Comparison of ENCODE assay signal across 1 cellular context in the genomic region with DNA sequence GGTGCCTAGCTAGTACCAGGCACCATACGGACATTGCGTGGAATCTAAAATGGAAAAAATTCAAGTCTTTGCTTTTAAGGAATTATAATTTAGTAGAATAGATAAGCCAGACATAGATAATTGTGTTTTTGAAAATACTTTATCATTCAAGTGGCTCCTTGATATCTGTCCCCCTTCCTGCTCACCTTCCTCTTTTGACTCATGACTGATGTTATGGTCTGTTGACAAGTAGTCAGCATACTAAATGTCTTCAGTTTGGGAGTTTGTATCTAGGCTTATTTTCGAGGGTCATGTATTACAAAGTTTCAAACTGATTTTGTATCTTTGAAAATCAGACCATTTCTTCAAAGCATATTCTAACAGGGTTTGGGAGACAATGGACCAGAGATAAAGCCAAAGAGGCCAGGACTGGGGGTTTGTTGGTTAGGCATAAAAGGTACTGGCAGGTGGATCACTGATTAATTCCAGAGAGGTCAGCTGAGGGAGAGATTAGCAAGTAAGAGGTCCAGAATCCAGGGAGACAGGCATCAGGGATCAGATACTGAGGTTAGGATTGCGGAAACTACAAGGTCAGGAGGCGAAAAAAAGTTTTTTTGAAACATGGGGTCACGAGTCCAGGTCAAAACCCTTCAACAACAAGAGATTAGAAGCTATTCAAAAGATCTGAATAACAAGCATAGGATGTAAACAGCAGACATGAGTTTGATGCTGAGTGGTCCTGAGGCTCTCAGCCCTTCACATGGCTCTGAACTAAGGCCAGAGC.
A peak's percentile ranks its signal among the peaks of the same experiment; 100 is the strongest.
TF ChIP-seq lines count a peak whose summit lies in the region.

No MANE protein-coding gene starts in this region.

TF ChIP-seq in HepG2, 621 proteins besides CTCF, POLR2A, EP300 and RAD21 (continued from another document and continues in another):
- TF ChIP-seq, protein P1, sequence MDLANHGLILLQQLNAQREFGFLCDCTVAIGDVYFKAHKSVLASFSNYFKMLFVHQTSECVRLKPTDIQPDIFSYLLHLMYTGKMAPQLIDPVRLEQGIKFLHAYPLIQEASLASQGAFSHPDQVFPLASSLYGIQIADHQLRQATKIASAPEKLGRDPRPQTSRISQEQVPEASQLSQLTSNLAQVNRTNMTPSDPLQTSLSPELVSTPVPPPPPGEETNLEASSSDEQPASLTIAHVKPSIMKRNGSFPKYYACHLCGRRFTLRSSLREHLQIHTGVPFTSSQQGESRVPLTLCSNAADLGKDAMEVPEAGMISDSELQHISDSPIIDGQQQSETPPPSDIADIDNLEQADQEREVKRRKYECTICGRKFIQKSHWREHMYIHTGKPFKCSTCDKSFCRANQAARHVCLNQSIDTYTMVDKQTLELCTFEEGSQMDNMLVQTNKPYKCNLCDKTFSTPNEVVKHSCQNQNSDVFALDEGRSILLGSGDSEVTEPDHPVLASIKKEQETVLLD (CRISPR knock-in tag; IDR thresholded peaks at IDR 0.05; ENCODE audit: low read depth): peak; percentile 56; the same call in 1 of the 2 replicates
- peak; percentile 56; the same call in 1 of the 2 replicates for TF ChIP-seq MIER2 (CRISPR knock-in tag; IDR thresholded peaks at IDR 0.05)
- peak; percentile 97 for TF ChIP-seq ISL2 (CRISPR knock-in tag; IDR thresholded peaks at IDR 0.05)
- TF ChIP-seq ZSCAN21 (CRISPR knock-in tag; IDR thresholded peaks at IDR 0.05; ENCODE audit: borderline replicate concordance): peak; percentile 70; the same call in 1 of the 2 replicates
- TF ChIP-seq BCL6 (CRISPR knock-in tag; IDR thresholded peaks at IDR 0.05): peak; percentile 85
- TF ChIP-seq MEIS2 (CRISPR knock-in tag; IDR thresholded peaks at IDR 0.05): peak; percentile 88
- peak; percentile 76 for TF ChIP-seq FOXP1 (IDR thresholded peaks at IDR 0.05)
- TF ChIP-seq FOXP1 (CRISPR knock-in tag; IDR thresholded peaks at IDR 0.05): peak; percentile 95
- TF ChIP-seq, protein P2, sequence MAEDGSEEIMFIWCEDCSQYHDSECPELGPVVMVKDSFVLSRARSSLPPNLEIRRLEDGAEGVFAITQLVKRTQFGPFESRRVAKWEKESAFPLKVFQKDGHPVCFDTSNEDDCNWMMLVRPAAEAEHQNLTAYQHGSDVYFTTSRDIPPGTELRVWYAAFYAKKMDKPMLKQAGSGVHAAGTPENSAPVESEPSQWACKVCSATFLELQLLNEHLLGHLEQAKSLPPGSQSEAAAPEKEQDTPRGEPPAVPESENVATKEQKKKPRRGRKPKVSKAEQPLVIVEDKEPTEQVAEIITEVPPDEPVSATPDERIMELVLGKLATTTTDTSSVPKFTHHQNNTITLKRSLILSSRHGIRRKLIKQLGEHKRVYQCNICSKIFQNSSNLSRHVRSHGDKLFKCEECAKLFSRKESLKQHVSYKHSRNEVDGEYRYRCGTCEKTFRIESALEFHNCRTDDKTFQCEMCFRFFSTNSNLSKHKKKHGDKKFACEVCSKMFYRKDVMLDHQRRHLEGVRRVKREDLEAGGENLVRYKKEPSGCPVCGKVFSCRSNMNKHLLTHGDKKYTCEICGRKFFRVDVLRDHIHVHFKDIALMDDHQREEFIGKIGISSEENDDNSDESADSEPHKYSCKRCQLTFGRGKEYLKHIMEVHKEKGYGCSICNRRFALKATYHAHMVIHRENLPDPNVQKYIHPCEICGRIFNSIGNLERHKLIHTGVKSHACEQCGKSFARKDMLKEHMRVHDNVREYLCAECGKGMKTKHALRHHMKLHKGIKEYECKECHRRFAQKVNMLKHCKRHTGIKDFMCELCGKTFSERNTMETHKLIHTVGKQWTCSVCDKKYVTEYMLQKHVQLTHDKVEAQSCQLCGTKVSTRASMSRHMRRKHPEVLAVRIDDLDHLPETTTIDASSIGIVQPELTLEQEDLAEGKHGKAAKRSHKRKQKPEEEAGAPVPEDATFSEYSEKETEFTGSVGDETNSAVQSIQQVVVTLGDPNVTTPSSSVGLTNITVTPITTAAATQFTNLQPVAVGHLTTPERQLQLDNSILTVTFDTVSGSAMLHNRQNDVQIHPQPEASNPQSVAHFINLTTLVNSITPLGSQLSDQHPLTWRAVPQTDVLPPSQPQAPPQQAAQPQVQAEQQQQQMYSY (CRISPR knock-in tag; IDR thresholded peaks at IDR 0.05): no peak
- TF ChIP-seq SSRP1 (CRISPR knock-in tag; IDR thresholded peaks at IDR 0.05): no peak
- peak; percentile 82; the same call in 1 of the 2 replicates for TF ChIP-seq SIX1 (CRISPR knock-in tag; IDR thresholded peaks at IDR 0.05; ENCODE audit: borderline replicate concordance)
- no peak for TF ChIP-seq JUND (CRISPR knock-in tag; IDR thresholded peaks at IDR 0.05)
- TF ChIP-seq PAX8 (CRISPR knock-in tag; IDR thresholded peaks at IDR 0.05; ENCODE audit: borderline replicate concordance): no peak
- TF ChIP-seq NR2F6 (IDR thresholded peaks at IDR 0.05): peak; percentile 100
- peak; percentile 99 for TF ChIP-seq NR2F6 (CRISPR knock-in tag; IDR thresholded peaks at IDR 0.05)
- TF ChIP-seq NFKBIZ (CRISPR knock-in tag; IDR thresholded peaks at IDR 0.05): peak; percentile 90
- TF ChIP-seq PPARG (CRISPR knock-in tag; conservative IDR thresholded peaks at IDR 0.05): peak; percentile 80
- TF ChIP-seq NR3C1 (CRISPR knock-in tag; IDR thresholded peaks at IDR 0.05): no peak
- TF ChIP-seq, protein P3, sequence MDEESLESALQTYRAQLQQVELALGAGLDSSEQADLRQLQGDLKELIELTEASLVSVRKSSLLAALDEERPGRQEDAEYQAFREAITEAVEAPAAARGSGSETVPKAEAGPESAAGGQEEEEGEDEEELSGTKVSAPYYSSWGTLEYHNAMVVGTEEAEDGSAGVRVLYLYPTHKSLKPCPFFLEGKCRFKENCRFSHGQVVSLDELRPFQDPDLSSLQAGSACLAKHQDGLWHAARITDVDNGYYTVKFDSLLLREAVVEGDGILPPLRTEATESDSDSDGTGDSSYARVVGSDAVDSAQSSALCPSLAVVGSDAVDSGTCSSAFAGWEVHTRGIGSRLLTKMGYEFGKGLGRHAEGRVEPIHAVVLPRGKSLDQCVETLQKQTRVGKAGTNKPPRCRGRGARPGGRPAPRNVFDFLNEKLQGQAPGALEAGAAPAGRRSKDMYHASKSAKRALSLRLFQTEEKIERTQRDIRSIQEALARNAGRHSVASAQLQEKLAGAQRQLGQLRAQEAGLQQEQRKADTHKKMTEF (CRISPR knock-in tag; IDR thresholded peaks at IDR 0.05): peak; percentile 85; the same call in 1 of the 2 replicates
- TF ChIP-seq, protein P4, sequence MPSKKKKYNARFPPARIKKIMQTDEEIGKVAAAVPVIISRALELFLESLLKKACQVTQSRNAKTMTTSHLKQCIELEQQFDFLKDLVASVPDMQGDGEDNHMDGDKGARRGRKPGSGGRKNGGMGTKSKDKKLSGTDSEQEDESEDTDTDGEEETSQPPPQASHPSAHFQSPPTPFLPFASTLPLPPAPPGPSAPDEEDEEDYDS (CRISPR knock-in tag; IDR thresholded peaks at IDR 0.05): peak; percentile 64; the same call in 1 of the 2 replicates
- TF ChIP-seq POLR2AphosphoS2 (IDR thresholded peaks at IDR 0.05; ENCODE audit: low read depth, low read length): no peak
- peak; percentile 78 for TF ChIP-seq FOSL2 (CRISPR knock-in tag; IDR thresholded peaks at IDR 0.05)
- no peak for TF ChIP-seq NFATC3 (CRISPR knock-in tag; IDR thresholded peaks at IDR 0.05)
- TF ChIP-seq MED8 (CRISPR knock-in tag; IDR thresholded peaks at IDR 0.05; ENCODE audit: insufficient replicate concordance): peak; percentile 55
- no peak for TF ChIP-seq GLI4 (CRISPR knock-in tag; IDR thresholded peaks at IDR 0.05; ENCODE audit: borderline replicate concordance)
- TF ChIP-seq SP5 (CRISPR knock-in tag; IDR thresholded peaks at IDR 0.05; ENCODE audit: borderline replicate concordance, low read depth): no peak
- TF ChIP-seq ZNF761 (CRISPR knock-in tag; conservative IDR thresholded peaks at IDR 0.05): no peak
- no peak for TF ChIP-seq CAMTA2 (CRISPR knock-in tag; IDR thresholded peaks at IDR 0.05; ENCODE audit: borderline replicate concordance)
- TF ChIP-seq, protein P5, sequence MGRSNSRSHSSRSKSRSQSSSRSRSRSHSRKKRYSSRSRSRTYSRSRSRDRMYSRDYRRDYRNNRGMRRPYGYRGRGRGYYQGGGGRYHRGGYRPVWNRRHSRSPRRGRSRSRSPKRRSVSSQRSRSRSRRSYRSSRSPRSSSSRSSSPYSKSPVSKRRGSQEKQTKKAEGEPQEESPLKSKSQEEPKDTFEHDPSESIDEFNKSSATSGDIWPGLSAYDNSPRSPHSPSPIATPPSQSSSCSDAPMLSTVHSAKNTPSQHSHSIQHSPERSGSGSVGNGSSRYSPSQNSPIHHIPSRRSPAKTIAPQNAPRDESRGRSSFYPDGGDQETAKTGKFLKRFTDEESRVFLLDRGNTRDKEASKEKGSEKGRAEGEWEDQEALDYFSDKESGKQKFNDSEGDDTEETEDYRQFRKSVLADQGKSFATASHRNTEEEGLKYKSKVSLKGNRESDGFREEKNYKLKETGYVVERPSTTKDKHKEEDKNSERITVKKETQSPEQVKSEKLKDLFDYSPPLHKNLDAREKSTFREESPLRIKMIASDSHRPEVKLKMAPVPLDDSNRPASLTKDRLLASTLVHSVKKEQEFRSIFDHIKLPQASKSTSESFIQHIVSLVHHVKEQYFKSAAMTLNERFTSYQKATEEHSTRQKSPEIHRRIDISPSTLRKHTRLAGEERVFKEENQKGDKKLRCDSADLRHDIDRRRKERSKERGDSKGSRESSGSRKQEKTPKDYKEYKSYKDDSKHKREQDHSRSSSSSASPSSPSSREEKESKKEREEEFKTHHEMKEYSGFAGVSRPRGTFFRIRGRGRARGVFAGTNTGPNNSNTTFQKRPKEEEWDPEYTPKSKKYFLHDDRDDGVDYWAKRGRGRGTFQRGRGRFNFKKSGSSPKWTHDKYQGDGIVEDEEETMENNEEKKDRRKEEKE (IDR thresholded peaks at IDR 0.05): no peak
- no peak for TF ChIP-seq ZNF329 (CRISPR knock-in tag; IDR thresholded peaks at IDR 0.05; ENCODE audit: low read depth)
- TF ChIP-seq ZNF589 (CRISPR knock-in tag; conservative IDR thresholded peaks at IDR 0.05): peak; percentile 66; the same call in 1 of the 2 replicates
- no peak for TF ChIP-seq SNAPC2 (CRISPR knock-in tag; IDR thresholded peaks at IDR 0.05)
- TF ChIP-seq, protein P6, sequence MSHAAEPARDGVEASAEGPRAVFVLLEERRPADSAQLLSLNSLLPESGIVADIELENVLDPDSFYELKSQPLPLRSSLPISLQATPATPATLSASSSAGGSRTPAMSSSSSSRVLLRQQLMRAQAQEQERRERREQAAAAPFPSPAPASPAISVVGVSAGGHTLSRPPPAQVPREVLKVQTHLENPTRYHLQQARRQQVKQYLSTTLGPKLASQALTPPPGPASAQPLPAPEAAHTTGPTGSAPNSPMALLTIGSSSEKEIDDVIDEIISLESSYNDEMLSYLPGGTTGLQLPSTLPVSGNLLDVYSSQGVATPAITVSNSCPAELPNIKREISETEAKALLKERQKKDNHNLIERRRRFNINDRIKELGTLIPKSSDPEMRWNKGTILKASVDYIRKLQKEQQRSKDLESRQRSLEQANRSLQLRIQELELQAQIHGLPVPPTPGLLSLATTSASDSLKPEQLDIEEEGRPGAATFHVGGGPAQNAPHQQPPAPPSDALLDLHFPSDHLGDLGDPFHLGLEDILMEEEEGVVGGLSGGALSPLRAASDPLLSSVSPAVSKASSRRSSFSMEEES (CRISPR knock-in tag; IDR thresholded peaks at IDR 0.05): peak; percentile 96
- peak; percentile 77 for TF ChIP-seq BRD4 (CRISPR knock-in tag; IDR thresholded peaks at IDR 0.05)
- TF ChIP-seq TCF7 (IDR thresholded peaks at IDR 0.05; ENCODE audit: low read depth): peak; percentile 94
- peak; percentile 92 for TF ChIP-seq TEAD3 (CRISPR knock-in tag; optimal IDR thresholded peaks at IDR 0.05; ENCODE audit: borderline replicate concordance)
- peak in 1 of 2 experiments; percentile 84; a peak in 1 of 4 replicates for TF ChIP-seq KLF16 (CRISPR knock-in tag; IDR thresholded peaks at IDR 0.05)
- TF ChIP-seq ZFX (CRISPR knock-in tag; IDR thresholded peaks at IDR 0.05; ENCODE audit: low read depth): no peak; the same call in 1 of the 2 replicates
- TF ChIP-seq, protein P7, sequence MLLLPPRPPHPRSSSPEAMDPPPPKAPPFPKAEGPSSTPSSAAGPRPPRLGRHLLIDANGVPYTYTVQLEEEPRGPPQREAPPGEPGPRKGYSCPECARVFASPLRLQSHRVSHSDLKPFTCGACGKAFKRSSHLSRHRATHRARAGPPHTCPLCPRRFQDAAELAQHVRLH (CRISPR knock-in tag; IDR thresholded peaks at IDR 0.05; ENCODE audit: borderline replicate concordance, low read depth): peak; percentile 47; the same call in 1 of the 2 replicates
- TF ChIP-seq NFE2L1 (CRISPR knock-in tag; IDR thresholded peaks at IDR 0.05; ENCODE audit: borderline replicate concordance): no peak
- TF ChIP-seq RCOR2 (CRISPR knock-in tag; IDR thresholded peaks at IDR 0.05): peak; percentile 93
- no peak for TF ChIP-seq HOXA9 (CRISPR knock-in tag; IDR thresholded peaks at IDR 0.05; ENCODE audit: borderline replicate concordance)
- peak; percentile 91 for TF ChIP-seq IRF2 (CRISPR knock-in tag; IDR thresholded peaks at IDR 0.05)
- TF ChIP-seq ELF3 (CRISPR knock-in tag; IDR thresholded peaks at IDR 0.05): peak; percentile 91
- no peak for TF ChIP-seq ZFP62 (CRISPR knock-in tag; IDR thresholded peaks at IDR 0.05)
- peak; percentile 45; the same call in 1 of the 2 replicates for TF ChIP-seq YEATS4 (CRISPR knock-in tag; IDR thresholded peaks at IDR 0.05; ENCODE audit: borderline replicate concordance)
- TF ChIP-seq, protein P8, sequence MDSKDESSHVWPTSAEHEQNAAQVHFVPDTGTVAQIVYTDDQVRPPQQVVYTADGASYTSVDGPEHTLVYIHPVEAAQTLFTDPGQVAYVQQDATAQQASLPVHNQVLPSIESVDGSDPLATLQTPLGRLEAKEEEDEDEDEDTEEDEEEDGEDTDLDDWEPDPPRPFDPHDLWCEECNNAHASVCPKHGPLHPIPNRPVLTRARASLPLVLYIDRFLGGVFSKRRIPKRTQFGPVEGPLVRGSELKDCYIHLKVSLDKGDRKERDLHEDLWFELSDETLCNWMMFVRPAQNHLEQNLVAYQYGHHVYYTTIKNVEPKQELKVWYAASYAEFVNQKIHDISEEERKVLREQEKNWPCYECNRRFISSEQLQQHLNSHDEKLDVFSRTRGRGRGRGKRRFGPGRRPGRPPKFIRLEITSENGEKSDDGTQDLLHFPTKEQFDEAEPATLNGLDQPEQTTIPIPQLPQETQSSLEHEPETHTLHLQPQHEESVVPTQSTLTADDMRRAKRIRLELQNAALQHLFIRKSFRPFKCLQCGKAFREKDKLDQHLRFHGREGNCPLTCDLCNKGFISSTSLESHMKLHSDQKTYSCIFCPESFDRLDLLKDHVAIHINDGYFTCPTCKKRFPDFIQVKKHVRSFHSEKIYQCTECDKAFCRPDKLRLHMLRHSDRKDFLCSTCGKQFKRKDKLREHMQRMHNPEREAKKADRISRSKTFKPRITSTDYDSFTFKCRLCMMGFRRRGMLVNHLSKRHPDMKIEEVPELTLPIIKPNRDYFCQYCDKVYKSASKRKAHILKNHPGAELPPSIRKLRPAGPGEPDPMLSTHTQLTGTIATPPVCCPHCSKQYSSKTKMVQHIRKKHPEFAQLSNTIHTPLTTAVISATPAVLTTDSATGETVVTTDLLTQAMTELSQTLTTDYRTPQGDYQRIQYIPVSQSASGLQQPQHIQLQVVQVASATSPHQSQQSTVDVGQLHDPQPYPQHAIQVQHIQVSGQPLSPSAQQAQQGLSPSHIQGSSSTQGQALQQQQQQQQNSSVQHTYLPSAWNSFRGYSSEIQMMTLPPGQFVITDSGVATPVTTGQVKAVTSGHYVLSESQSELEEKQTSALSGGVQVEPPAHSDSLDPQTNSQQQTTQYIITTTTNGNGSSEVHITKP (CRISPR knock-in tag; IDR thresholded peaks at IDR 0.05; ENCODE audit: low read depth): no peak
- TF ChIP-seq ZNF296 (CRISPR knock-in tag; conservative IDR thresholded peaks at IDR 0.05): no peak
